In the genomic region with DNA sequence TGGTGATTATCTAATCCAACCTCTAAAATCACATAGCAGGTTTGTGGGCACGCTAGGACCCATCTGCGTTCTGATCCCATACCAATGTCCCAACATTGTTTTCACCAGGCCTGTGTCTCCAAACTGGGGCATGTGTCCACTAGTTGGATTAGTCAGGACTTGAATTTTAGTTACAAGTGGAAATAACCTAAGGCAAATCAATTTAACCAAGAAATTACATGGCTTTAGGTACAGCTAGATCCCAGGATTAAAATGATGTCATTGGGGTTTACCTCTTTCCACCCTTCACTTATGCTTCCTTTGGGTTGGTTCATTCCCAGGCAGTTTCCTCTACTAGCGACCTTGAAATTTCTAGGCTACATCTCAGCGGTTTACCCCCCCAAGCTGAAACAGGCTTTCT, we compare ENCODE assay signal across 25 cellular contexts. TPM values are rescaled to one million over a fixed set of nuclear protein-coding genes. Genes with fewer than 3 reads are reported as not detected.
DNase-seq lines count a peak whose midpoint lies in the region; ATAC-seq, FAIRE-seq and TF ChIP-seq lines count a peak whose summit lies in the region.
"Had no signal": no experiment of that assay in that cellular context is flagged by ENCODE, and none has a peak within 500 bp of the region (broad histone marks: within the 10 kb centered on the region; RNA-seq: fewer than 3 reads in every experiment).

No MANE protein-coding gene starts in this region.

- H3K27ac ChIP-seq in RWPE2 (ENCODE audit: poor library complexity, severe bottlenecking) (no peak overlapping the region), foreskin keratinocyte (no peak overlapping the region)
- H3K27ac ChIP-seq: A549; BLaER1 treated with 17β-estradiol and CSF1 and Interleukin-3, amounts not matched to agents 10 nM and 100 nM had no signal

- H3K4me1 ChIP-seq in RWPE2 (ENCODE audit: insufficient read depth, poor library complexity, severe bottlenecking) (no peaks in the 10 kb centered on the region), foreskin keratinocyte (no peaks in the 10 kb centered on the region)
- H3K4me1 ChIP-seq: A549; BE2C; BLaER1 treated with 17β-estradiol and CSF1 and Interleukin-3, amounts not matched to agents 10 nM and 100 nM had no signal

- intact Hi-C loops in Right ventricle myocardium superior (cut with DNase I) = loop anchor here (10.0 kb wide), 1 partner anchor 290 kb away; no protein-coding TSS in a partner anchor
- intact Hi-C loops in sciatic nerve (cut with DNase I) = no loop called here

- H3K9me3 ChIP-seq in RWPE2 (ENCODE audit: severe bottlenecking) = no peaks in the 10 kb centered on the region
- H3K9me3 ChIP-seq: A549, BE2C had no signal

- TF ChIP-seq CTCF in RWPE2 (IDR thresholded peaks at IDR 0.05; ENCODE audit: poor library complexity, severe bottlenecking) (no peak), bronchial epithelial cell (IDR thresholded peaks at IDR 0.05; ENCODE audit: insufficient read depth, low read length, severe bottlenecking) (no peak), foreskin keratinocyte (conservative IDR thresholded peaks at IDR 0.05) (no peak)

- no peaks in the 10 kb centered on the region for H3K27me3 ChIP-seq in RWPE2 (ENCODE audit: insufficient read depth, poor library complexity, severe bottlenecking)
- no peaks in the 10 kb centered on the region for H3K27me3 ChIP-seq in bronchial epithelial cell (ENCODE audit: control insufficient read depth, insufficient read depth, low read length)
- peaks cover 5% of the 10 kb centered on the region for H3K27me3 ChIP-seq in foreskin keratinocyte
- H3K27me3 ChIP-seq: BE2C; BLaER1 treated with 17β-estradiol and CSF1 and Interleukin-3, amounts not matched to agents 10 nM and 100 nM had no signal

- peak; percentile 61 for ATAC-seq in RWPE2 (ENCODE audit: low read depth)
- peak; percentile 57 for ATAC-seq in foreskin keratinocyte
- ATAC-seq in Right ventricle myocardium superior (ENCODE audit: poor library complexity) = no peak
- ATAC-seq in sciatic nerve = no peak
- ATAC-seq: A549, GM12878, GM23338, HCT116 had no signal

- FAIRE-seq in bronchial epithelial cell (lab: Jason Lieb, UNC) = no peak
- FAIRE-seq: A549, D721Med, GM19239 had no signal

- H3K36me3 ChIP-seq in RWPE2 (ENCODE audit: low read depth) (no peaks in the 10 kb centered on the region), bronchial epithelial cell (ENCODE audit: control insufficient read depth, insufficient read depth, low read length) (no peaks in the 10 kb centered on the region)
- H3K36me3 ChIP-seq: BE2C; BLaER1 treated with 17β-estradiol and CSF1 and Interleukin-3, amounts not matched to agents 10 nM and 100 nM had no signal

- DNase-seq in HPDE6-E6E7 (ENCODE audit: extremely low spot score) (peak; percentile 50), RWPE2 (ENCODE audit: low spot score) (no peak), bronchial epithelial cell (ENCODE audit: low read depth) (peak; percentile 94), foreskin keratinocyte (peak; percentile 62 to 95), Right ventricle myocardium superior (no peak), sciatic nerve (ENCODE audit: low spot score) (no peak)
- no peak for DNase-seq in stimulated activated CD4-positive, alpha-beta T cell treated with anti-CD3 and anti-CD28 coated beads, Interleukin-4, amount 100 ng/mL, for 4 hours
- DNase-seq: 8988T; ACHN; AML-193; BE2C; CD4-positive, alpha-beta T cell; CD8-positive, alpha-beta memory T cell; DMS 273 treated with DMSO at 0.1 percent for 48 hours; DMS79; EL; GDM1; H9 had no signal

- H3K4me3 ChIP-seq in RWPE2 (ENCODE audit: severe bottlenecking) (no peak overlapping the region), bronchial epithelial cell (ENCODE audit: low read depth, low read length) (no peak overlapping the region)
- H3K4me3 ChIP-seq: A549; BLaER1 treated with 17β-estradiol and CSF1 and Interleukin-3, amounts not matched to agents 10 nM and 100 nM; GM12878; GM23338 had no signal

RNA-seq across cellular contexts. Expression of gene PXYLP1, which starts 47.2 kb away (rescaled TPM):
- total RNA-seq in bronchial epithelial cell (8.6 and 9.0 TPM in 2 replicates), foreskin keratinocyte (3.0 and 3.9 TPM in 2 replicates), Right ventricle myocardium superior (10.8 TPM), sciatic nerve (13.5 TPM)
- 1.8 and 1.9 TPM in 2 replicates for polyA plus RNA-seq in foreskin keratinocyte

Comparison
In these comparisons a context has a peak if more than half of its experiments do, and no peak if none do; other contexts are left out.
1. DNase-seq: peak in HPDE6-E6E7 (single experiment), bronchial epithelial cell (single experiment) and foreskin keratinocyte (2 of 2); none in RWPE2 (single experiment), Right ventricle myocardium superior (single experiment), stimulated activated CD4-positive, alpha-beta T cell treated with anti-CD3 and anti-CD28 coated beads, Interleukin-4, amount 100 ng/mL, for 4 hours (0 of 2) and sciatic nerve (single experiment).
2. ATAC-seq: peak in RWPE2 (single experiment) and foreskin keratinocyte (single experiment); none in Right ventricle myocardium superior (single experiment) and sciatic nerve (single experiment).